ENCODE assay signal across 16 cellular contexts in genomic region chr4:130922955-130923354, GRCh38.
DNase-seq lines count a peak whose midpoint lies in the region; ATAC-seq and TF ChIP-seq lines count a peak whose summit lies in the region.
"Had no signal": no experiment of that assay in that cellular context is flagged by ENCODE, and none has a peak within 500 bp of the region (broad histone marks: within the 10 kb centered on the region; RNA-seq: fewer than 3 reads in every experiment).

No MANE protein-coding gene starts in this region.

- no peak for TF ChIP-seq EP300 in gastroesophageal sphincter (IDR thresholded peaks at IDR 0.05)

- H3K79me2 ChIP-seq in HCT116 (ENCODE audit: insufficient read depth, low read length) = no peaks in the 10 kb centered on the region

- CTCF ChIA-PET in HCT116 (lab: Charles Lee) = no interaction called here

- no peaks in the 10 kb centered on the region for H4K20me1 ChIP-seq in HCT116 (ENCODE audit: insufficient read depth)

- no peak overlapping the region for H3K27ac ChIP-seq in HCT116 (ENCODE audit: low read depth, low read length)
- H3K27ac ChIP-seq in gastroesophageal sphincter = no peak overlapping the region
- H3K27ac ChIP-seq: C4-2B, GM23248 had no signal

- ATAC-seq in HCT116 = no peak
- peak; percentile 19 for ATAC-seq in gastroesophageal sphincter
- no peak for ATAC-seq in HG03439 (IDR thresholded peaks at IDR 0.05; ENCODE audit: unreplicated experiment)
- ATAC-seq: GM12878 had no signal

- H3K36me3 ChIP-seq in HCT116 (ENCODE audit: control insufficient read depth in 1 of 2, insufficient read depth in 2 of 2, low read length in 2 of 2) (no peaks in the 10 kb centered on the region), gastroesophageal sphincter (no peaks in the 10 kb centered on the region)

- no peaks in the 10 kb centered on the region for H3K9me2 ChIP-seq in HCT116 (ENCODE audit: insufficient read depth)

- H3K9ac ChIP-seq in HCT116 (ENCODE audit: low read length) = no peak overlapping the region
- H3K9ac ChIP-seq: GM23248 had no signal

- POLR2A ChIA-PET in HCT116 (lab: Charles Lee) = no interaction called here

- 76% methylated on average over 2 of the region's 2 CpGs; no CpG with 5 or more reads in 1 of the 2 donors for WGBS in gastroesophageal sphincter (ENCODE audit: low coverage in 1 of 2), 2 donors

- H3K9me3 ChIP-seq in HCT116 (ENCODE audit: control insufficient read depth in 1 of 2, insufficient read depth in 1 of 2, low read depth in 1 of 2, low read length in 2 of 2) (peaks cover 0 to 8% of the 10 kb centered on the region in 2 experiments; a peak in 1 of 4 replicates), gastroesophageal sphincter (peaks cover 0 to 25% (median 0%) of the 10 kb centered on the region in 3 donors)

- no peak overlapping the region for H3K4me2 ChIP-seq in HCT116 (ENCODE audit: low read length)

- TF ChIP-seq RAD21 in HCT116 (IDR thresholded peaks at IDR 0.05; ENCODE audit: low read depth) = no peak

- TF ChIP-seq POLR2A in HCT116 (IDR thresholded peaks at IDR 0.05; ENCODE audit: borderline replicate concordance, extremely low read depth, insufficient read depth, insufficient read length) (no peak), gastroesophageal sphincter (IDR thresholded peaks at IDR 0.05) (no peak)

- intact Hi-C loops in HCT116 (cut with micrococcal nuclease) = no loop called here

- no peak overlapping the region for H2AFZ ChIP-seq in HCT116 (ENCODE audit: low read depth, low read length, poor library complexity, severe bottlenecking)
- H2AFZ ChIP-seq: GM23248 had no signal

- RAD21 ChIA-PET in HCT116 (lab: Charles Lee; ENCODE audit: low non-redundant PET in 1 of 2, low total read pairs in 2 of 2, uncharacterized antibody in 2 of 2, unreplicated experiment in 2 of 2) = no interaction called here

- H3K4me3 ChIP-seq in HCT116 (replicated peaks in 1 of 2; ENCODE audit: low read depth in 1 of 2, low read length in 2 of 2) = no peak overlapping the region
- H3K4me3 ChIP-seq in gastroesophageal sphincter = no peak overlapping the region
- H3K4me3 ChIP-seq: GM12878, GM23248 had no signal

- H3K4me1 ChIP-seq in HCT116 (ENCODE audit: control insufficient read depth in 1 of 2, insufficient read depth in 2 of 2, low read length in 2 of 2) (no peaks in the 10 kb centered on the region), gastroesophageal sphincter (no peaks in the 10 kb centered on the region)

- TF ChIP-seq CTCF in HCT116 (IDR thresholded peaks at IDR 0.05 in 2 of 3, conservative IDR thresholded peaks at IDR 0.05 in 1 of 3; ENCODE audit: borderline replicate concordance in 1 of 3, insufficient read depth in 1 of 3, low read depth in 2 of 3, low read length in 2 of 3) (no peak), gastroesophageal sphincter (IDR thresholded peaks at IDR 0.05) (no peak)

- no peak for DNase-seq in HCT116 (ENCODE audit: low read depth, low spot score)
- DNase-seq in NCI-H524 treated with DMSO at 0.1 percent for 48 hours (lab: John Stamatoyannopoulos, UW) = peak; percentile 6
- DNase-seq in G401 (ENCODE audit: low spot score) = no peak
- no peak for DNase-seq in activated effector memory CD4-positive, alpha-beta T cell treated with anti-CD3 and anti-CD28 coated beads, Interleukin-2, amount 50 U/mL, for 16 hours
- DNase-seq: CD4-positive, CD25-positive, alpha-beta regulatory T cell; CD8-positive, alpha-beta memory T cell; DMS153; DND-41; GDM1; GM23248; H9; HFFc6 had no signal

- BruUV-seq in HCT116 (replicated peaks; lab: Mats Ljungman, UMichigan) = no TSS peak

- no peaks in the 10 kb centered on the region for H3K27me3 ChIP-seq in HCT116 (ENCODE audit: insufficient read depth, low read length)
- H3K27me3 ChIP-seq in gastroesophageal sphincter = no peaks in the 10 kb centered on the region

- in situ Hi-C loops in G401 (cut with HindIII; ENCODE audit: low sequenced_read_pairs) = no loop called here

TF ChIP-seq in HCT116, 20 proteins besides CTCF, POLR2A, EP300 and RAD21:
- TF ChIP-seq ZNF274 (IDR thresholded peaks at IDR 0.05; ENCODE audit: low read depth, low read length) = peak; percentile 36; the same call in 1 of the 2 replicates
- TF ChIP-seq ELF1 (IDR thresholded peaks at IDR 0.05; ENCODE audit: borderline replicate concordance, low read depth) = no peak
